ENCODE assay signal across 8 cellular contexts in the genomic region with DNA sequence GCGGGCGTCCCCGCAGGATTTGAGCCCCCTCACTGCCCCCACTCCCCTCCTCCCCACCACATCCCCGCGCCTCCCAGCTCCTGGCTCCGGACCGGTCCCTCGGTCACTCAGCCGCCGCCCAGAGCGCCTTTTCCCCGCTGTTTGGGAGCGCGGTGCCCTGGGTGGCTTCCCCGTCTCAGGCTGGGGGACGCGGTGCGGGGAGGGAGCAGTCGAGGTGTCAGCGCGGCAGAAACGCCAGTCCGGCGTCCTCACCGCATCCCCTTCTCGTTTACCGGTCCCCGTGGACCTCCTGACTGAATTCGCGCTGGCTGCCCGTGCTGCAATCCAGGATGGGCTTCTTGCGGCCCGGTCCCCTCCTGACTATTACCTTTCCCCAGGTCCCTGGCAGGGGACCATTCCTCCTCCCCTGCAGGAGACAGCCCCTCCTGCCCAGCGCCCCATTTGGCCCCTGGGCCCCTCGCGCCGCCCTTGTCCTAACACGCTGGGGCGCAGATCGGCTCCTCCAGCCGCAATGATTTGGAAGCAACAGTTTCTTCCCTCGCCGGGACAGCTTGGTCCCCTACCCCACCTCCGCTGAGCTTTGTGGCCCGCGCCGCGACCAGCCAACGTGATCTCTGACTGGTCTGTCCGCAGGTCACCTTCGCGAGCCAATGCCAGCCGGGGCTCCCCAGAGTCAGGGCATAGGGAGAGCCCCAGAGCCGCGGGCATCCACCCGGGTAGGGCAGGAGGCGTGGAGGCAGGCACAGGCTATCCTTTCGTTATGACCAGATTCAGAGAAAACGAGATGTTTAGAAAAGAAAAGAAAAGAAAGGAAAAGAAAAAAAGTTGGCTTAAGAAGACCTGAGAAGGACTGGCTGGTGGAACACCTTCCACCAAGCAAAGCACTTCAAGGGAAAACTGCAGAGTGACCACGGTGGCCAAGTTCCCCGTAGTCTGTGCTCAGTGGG. TPM values are rescaled to one million over a fixed set of nuclear protein-coding genes. Genes with fewer than 3 reads are reported as not detected.
A peak's percentile ranks its signal among the peaks of the same experiment; 100 is the strongest.
DNase-seq lines count a peak whose midpoint lies in the region; ATAC-seq and TF ChIP-seq lines count a peak whose summit lies in the region.

No MANE protein-coding gene starts in this region.

- H3K27me3 ChIP-seq in hepatocyte (peaks cover 29% of the 10 kb centered on the region), skeletal muscle tissue (ENCODE audit: control insufficient read depth in 3 of 3, insufficient read depth in 3 of 3, low read length in 3 of 3) (peaks cover 0 to 22% (median 18%) of the 10 kb centered on the region in 3 donors)

- H3K27ac ChIP-seq in hepatocyte (no peak overlapping the region), skeletal muscle tissue (ENCODE audit: low read depth, low read length) (peak overlapping the region; percentile 44)

- H3K4me3 ChIP-seq in AG09309 (ENCODE audit: control insufficient read depth, low read depth, low read length) = peak overlapping the region; percentile 87
- peak overlapping the region; percentile 85 for H3K4me3 ChIP-seq in HFF-Myc (replicated peaks; ENCODE audit: low read depth, low read length)
- peak overlapping the region; percentile 64 for H3K4me3 ChIP-seq in hepatocyte
- peak overlapping the region; percentile 70 to 78 (median 77) for H3K4me3 ChIP-seq in skeletal muscle tissue (ENCODE audit: low read length in 3 of 3)

- H3K9ac ChIP-seq in skeletal muscle tissue (ENCODE audit: low read depth in 1 of 3, low read length in 3 of 3) = peak overlapping the region; percentile 61 to 82 (median 73)

- peaks cover 21% of the 10 kb centered on the region for H3K4me1 ChIP-seq in hepatocyte (ENCODE audit: insufficient read depth)
- H3K4me1 ChIP-seq in skeletal muscle tissue (ENCODE audit: control insufficient read depth in 3 of 3, insufficient read depth in 3 of 3, low read length in 3 of 3) = peaks cover 17 to 38% (median 22%) of the 10 kb centered on the region in 3 donors

- intact Hi-C loops in activated T-helper 2 cell treated with anti-CD3 and anti-CD28 coated beads, Interferon-gamma antibody, Interleukin-2, Interleukin-4, amounts not matched to agents 10 μg/mL and 5 μg/mL and 100 μg/mL, durations not matched to agents 14 hours and 24 hours and 36 hours (cut with micrococcal nuclease) = loop anchor here (1.0 to 5.0 kb wide), 7 partner anchors 14 to 213 kb away; partner anchors contain the start of genes DAP, MARCHF6 and ROPN1L

- 8% methylated on average over 47 of the region's 61 CpGs for WGBS in hepatocyte (ENCODE audit: low lambda C conversion rate, missing lambda C conversion rate)

- H4K20me1 ChIP-seq in hepatocyte (ENCODE audit: insufficient read depth, poor library complexity, severe bottlenecking) = no peaks in the 10 kb centered on the region

- H3K9me2 ChIP-seq in hepatocyte (replicated peaks; ENCODE audit: insufficient read depth) = no peaks in the 10 kb centered on the region

- H3K79me2 ChIP-seq in hepatocyte = no peaks in the 10 kb centered on the region

- H3K9me3 Mint-ChIP-seq in activated T-helper 2 cell treated with anti-CD3 and anti-CD28 coated beads, Interferon-gamma antibody, Interleukin-2, Interleukin-4, amounts not matched to agents 10 μg/mL and 5 μg/mL and 100 μg/mL, durations not matched to agents 14 hours and 24 hours and 36 hours = no peaks in the 10 kb centered on the region

- DNase-seq in AG09309 (ENCODE audit: low read depth) = no peak
- no peak for DNase-seq in HFF-Myc (ENCODE audit: extremely low read depth, low read depth)
- no peak for DNase-seq in activated T-helper 2 cell treated with anti-CD3 and anti-CD28 coated beads, Interferon-gamma antibody, Interleukin-2, Interleukin-4, amounts not matched to agents 10 μg/mL and 5 μg/mL and 100 μg/mL, durations not matched to agents 14 hours and 24 hours and 36 hours (ENCODE audit: low spot score)
- no peak for DNase-seq in hepatocyte (ENCODE audit: low spot score)
- DNase-seq in superior temporal gyrus (ENCODE audit: extremely low spot score) = no peak
- DNase-seq in GM19240 (ENCODE audit: insufficient read length, low spot score) = no peak

- H3K36me3 ChIP-seq in hepatocyte (replicated peaks; ENCODE audit: insufficient read depth, low read depth) (no peaks in the 10 kb centered on the region), skeletal muscle tissue (ENCODE audit: control insufficient read depth in 3 of 3, insufficient read depth in 3 of 3, low read length in 3 of 3) (no peaks in the 10 kb centered on the region)

- H2AFZ ChIP-seq in hepatocyte = peak overlapping the region; percentile 24

- H3K4me3 Mint-ChIP-seq in activated T-helper 2 cell treated with anti-CD3 and anti-CD28 coated beads, Interferon-gamma antibody, Interleukin-2, Interleukin-4, amounts not matched to agents 10 μg/mL and 5 μg/mL and 100 μg/mL, durations not matched to agents 14 hours and 24 hours and 36 hours (ENCODE audit: low read depth) = peak overlapping the region; percentile 92

- peak overlapping the region; percentile 82 for H3K27ac Mint-ChIP-seq in activated T-helper 2 cell treated with anti-CD3 and anti-CD28 coated beads, Interferon-gamma antibody, Interleukin-2, Interleukin-4, amounts not matched to agents 10 μg/mL and 5 μg/mL and 100 μg/mL, durations not matched to agents 14 hours and 24 hours and 36 hours

- TF ChIP-seq CTCF in AG09309 (IDR thresholded peaks at IDR 0.05; ENCODE audit: control insufficient read depth, insufficient read depth, low read depth, low read length, missing control alignments) (no peak), HFF-Myc (IDR thresholded peaks at IDR 0.05; ENCODE audit: low read depth, low read length, missing control alignments) (no peak), hepatocyte (IDR thresholded peaks at IDR 0.05; ENCODE audit: poor library complexity) (no peak)

- H3K27me3 Mint-ChIP-seq in activated T-helper 2 cell treated with anti-CD3 and anti-CD28 coated beads, Interferon-gamma antibody, Interleukin-2, Interleukin-4, amounts not matched to agents 10 μg/mL and 5 μg/mL and 100 μg/mL, durations not matched to agents 14 hours and 24 hours and 36 hours (ENCODE audit: low read depth) = peaks cover 11% of the 10 kb centered on the region

- H3K4me2 ChIP-seq in hepatocyte = peak overlapping the region; percentile 98

- H3K4me1 Mint-ChIP-seq in activated T-helper 2 cell treated with anti-CD3 and anti-CD28 coated beads, Interferon-gamma antibody, Interleukin-2, Interleukin-4, amounts not matched to agents 10 μg/mL and 5 μg/mL and 100 μg/mL, durations not matched to agents 14 hours and 24 hours and 36 hours (ENCODE audit: low read depth) = peaks cover 39% of the 10 kb centered on the region

- no peak for ATAC-seq in GM21390 (IDR thresholded peaks at IDR 0.05; ENCODE audit: unreplicated experiment)

- H3K9me3 ChIP-seq in hepatocyte (ENCODE audit: low read depth) (no peaks in the 10 kb centered on the region), skeletal muscle tissue (ENCODE audit: control insufficient read depth in 3 of 3, low read length in 3 of 3) (no peaks in the 10 kb centered on the region)

- peaks cover 18% of the 10 kb centered on the region for H3K36me3 Mint-ChIP-seq in activated T-helper 2 cell treated with anti-CD3 and anti-CD28 coated beads, Interferon-gamma antibody, Interleukin-2, Interleukin-4, amounts not matched to agents 10 μg/mL and 5 μg/mL and 100 μg/mL, durations not matched to agents 14 hours and 24 hours and 36 hours (ENCODE audit: low read depth)

RNA-seq across cellular contexts. Expression of gene ANKRD33B, which starts 1.2 kb away (rescaled TPM):
- 31.1 and 31.5 TPM in 2 replicates for total RNA-seq in activated T-helper 2 cell treated with anti-CD3 and anti-CD28 coated beads, Interferon-gamma antibody, Interleukin-2, Interleukin-4, amounts not matched to agents 10 μg/mL and 5 μg/mL and 100 μg/mL, durations not matched to agents 14 hours and 24 hours and 36 hours
- total RNA-seq in hepatocyte (2.0 and 2.3 TPM in 2 replicates), skeletal muscle tissue (2.6 TPM)
- polyA plus RNA-seq in hepatocyte = 1.5 and 2.1 TPM in 2 replicates
